In genomic region chr2:191638802-191639172, GRCh38 we compare ENCODE assay signal across 10 cellular contexts. TPM values are rescaled to one million over a fixed set of nuclear protein-coding genes. Genes with fewer than 3 reads are reported as not detected.
A peak's percentile ranks its signal among the peaks of the same experiment; 100 is the strongest.
DNase-seq lines count a peak whose midpoint lies in the region; ATAC-seq and TF ChIP-seq lines count a peak whose summit lies in the region.
"Had no signal": no experiment of that assay in that cellular context is flagged by ENCODE, and none has a peak within 500 bp of the region (broad histone marks: within the 10 kb centered on the region; RNA-seq: fewer than 3 reads in every experiment).

No MANE protein-coding gene starts in this region.

- WGBS in endodermal cell (ENCODE audit: insufficient coverage in 1 of 2, insufficient read length in 1 of 2), 2 experiments: 100% methylated on average over 1 of the region's 1 CpG; no CpG with 5 or more reads in 1 of the 2 experiments
- 73 to 76% methylated on average over 1 of the region's 1 CpG for WGBS in transverse colon (ENCODE audit: low coverage in 1 of 2), 2 donors

- intact Hi-C loops in transverse colon (cut with DNase I; ENCODE audit: low total_unique reads): no loop called here

- H3K4me3 ChIP-seq in HUES48 (ENCODE audit: low read depth, low read length): no peak overlapping the region
- no peak overlapping the region for H3K4me3 ChIP-seq in endodermal cell (ENCODE audit: low read length)
- H3K4me3 ChIP-seq in transverse colon: no peak overlapping the region
- H3K4me3 ChIP-seq: body of pancreas had no signal

- H3K4me1 ChIP-seq in HUES48 (ENCODE audit: control insufficient read depth, insufficient read depth, low read length) (peaks cover 17% of the 10 kb centered on the region), endodermal cell (ENCODE audit: control insufficient read depth, insufficient read depth, low read length) (peaks cover 15% of the 10 kb centered on the region), transverse colon (peaks cover 9 to 45% (median 19%) of the 10 kb centered on the region in 4 donors)

- H3K4me3 Mint-ChIP-seq in activated naive CD4-positive, alpha-beta T cell treated with anti-CD3 and anti-CD28 coated beads, Interleukin-2, amount 10 ng/mL, durations not matched to agents 7 days and 5 days: peak overlapping the region; percentile 59
- no peak overlapping the region for H3K4me3 Mint-ChIP-seq in endodermal cell

- TF ChIP-seq EP300 in transverse colon (IDR thresholded peaks at IDR 0.05; ENCODE audit: low read depth): no peak

- H3K27me3 Mint-ChIP-seq in activated naive CD4-positive, alpha-beta T cell treated with anti-CD3 and anti-CD28 coated beads, Interleukin-2, amount 10 ng/mL, durations not matched to agents 7 days and 5 days: peaks cover 4% of the 10 kb centered on the region
- peaks cover 37% of the 10 kb centered on the region for H3K27me3 Mint-ChIP-seq in endodermal cell (ENCODE audit: insufficient read depth)

- no peaks in the 10 kb centered on the region for H3K27me3 ChIP-seq in HUES48 (ENCODE audit: control insufficient read depth, insufficient read depth, low read length)
- peaks cover 19% of the 10 kb centered on the region for H3K27me3 ChIP-seq in endodermal cell (ENCODE audit: control insufficient read depth, insufficient read depth, low read length, poor library complexity, severe bottlenecking)
- H3K27me3 ChIP-seq in transverse colon: no peaks in the 10 kb centered on the region
- H3K27me3 ChIP-seq: body of pancreas had no signal

- H3K9ac ChIP-seq in HUES48 (ENCODE audit: low read depth, low read length): no peak overlapping the region
- no peak overlapping the region for H3K9ac ChIP-seq in endodermal cell (ENCODE audit: extremely low read depth, low read length, poor library complexity, severe bottlenecking)

- H3K27ac Mint-ChIP-seq in activated naive CD4-positive, alpha-beta T cell treated with anti-CD3 and anti-CD28 coated beads, Interleukin-2, amount 10 ng/mL, durations not matched to agents 7 days and 5 days: peak overlapping the region; percentile 95
- H3K27ac Mint-ChIP-seq in endodermal cell: peak overlapping the region; percentile 42

- no peak for ATAC-seq in HG02970 (IDR thresholded peaks at IDR 0.05; ENCODE audit: low FRiP score, unreplicated experiment)

- peaks cover 71% of the 10 kb centered on the region for H3K4me1 Mint-ChIP-seq in activated naive CD4-positive, alpha-beta T cell treated with anti-CD3 and anti-CD28 coated beads, Interleukin-2, amount 10 ng/mL, durations not matched to agents 7 days and 5 days
- peaks cover 28% of the 10 kb centered on the region for H3K4me1 Mint-ChIP-seq in endodermal cell

- H3K27ac ChIP-seq in HUES48 (ENCODE audit: low read depth, low read length) (peak overlapping the region; percentile 65), endodermal cell (ENCODE audit: low read depth, low read length) (no peak overlapping the region), transverse colon (peak overlapping the region; percentile 55 to 77 (median 65))

- CTCF ChIA-PET in activated naive CD4-positive, alpha-beta T cell treated with anti-CD3 and anti-CD28 coated beads, Interleukin-2, amount 10 ng/mL, durations not matched to agents 7 days and 5 days (lab: Charles Lee): interaction anchor here (1.3 to 2.5 kb wide), 9 partner anchors 11 to 69 kb away, joined by 4 to 9 read pairs (median 8); partner anchors contain the start of gene NABP1

- no peak for TF ChIP-seq POLR2A in transverse colon (IDR thresholded peaks at IDR 0.05)

- in situ Hi-C loops in transverse colon (cut with MboI; ENCODE audit: low pct_ligation_motif_present in 1 of 4, low pct_unique_long_range_greater_than_20kb in 1 of 4, low sequenced_read_pairs in 3 of 4): no loop called here

- H3K9me3 ChIP-seq in HUES48 (ENCODE audit: control insufficient read depth, insufficient read depth, low read length) (no peaks in the 10 kb centered on the region), endodermal cell (ENCODE audit: control insufficient read depth, low read length) (no peaks in the 10 kb centered on the region), transverse colon (no peaks in the 10 kb centered on the region)
- H3K9me3 ChIP-seq: body of pancreas had no signal

- H3K36me3 ChIP-seq in HUES48 (ENCODE audit: control insufficient read depth, insufficient read depth, low read length) (no peaks in the 10 kb centered on the region), endodermal cell (ENCODE audit: control insufficient read depth, insufficient read depth, low read length) (no peaks in the 10 kb centered on the region), transverse colon (no peaks in the 10 kb centered on the region)

- DNase-seq in activated naive CD4-positive, alpha-beta T cell treated with anti-CD3 and anti-CD28 coated beads, Interleukin-2, amount 10 ng/mL, durations not matched to agents 7 days and 5 days: no peak
- DNase-seq in activated naive CD4-positive, alpha-beta T cell treated with Interleukin-2 at 50 U/mL for 16 hours: no peak
- no peak for DNase-seq in endodermal cell
- DNase-seq in transverse colon: no peak
- no peak for DNase-seq in DMS79 (lab: John Stamatoyannopoulos, UW)
- no peak for DNase-seq in NCI-H1417 treated with DMSO at 0.1 percent for 48 hours (lab: John Stamatoyannopoulos, UW)
- DNase-seq: activated CD4-positive, alpha-beta T cell treated with anti-CD3 and anti-CD28 coated beads, Interleukin-2, amount 50 U/mL, for 48 hours had no signal

- H3K9me3 Mint-ChIP-seq in activated naive CD4-positive, alpha-beta T cell treated with anti-CD3 and anti-CD28 coated beads, Interleukin-2, amount 10 ng/mL, durations not matched to agents 7 days and 5 days: no peaks in the 10 kb centered on the region
- no peaks in the 10 kb centered on the region for H3K9me3 Mint-ChIP-seq in endodermal cell

- peaks cover 2% of the 10 kb centered on the region for H3K36me3 Mint-ChIP-seq in activated naive CD4-positive, alpha-beta T cell treated with anti-CD3 and anti-CD28 coated beads, Interleukin-2, amount 10 ng/mL, durations not matched to agents 7 days and 5 days
- H3K36me3 Mint-ChIP-seq in endodermal cell (ENCODE audit: low read depth): no peaks in the 10 kb centered on the region

- no peak for TF ChIP-seq CTCF in endodermal cell (conservative IDR thresholded peaks at IDR 0.05)
- no peak for TF ChIP-seq CTCF in transverse colon (IDR thresholded peaks at IDR 0.05)

RNA-seq across cellular contexts. Expression of gene NABP1, which starts 39.1 kb away (rescaled TPM):
- total RNA-seq in endodermal cell (1 to 10 TPM; 5.8 to 8.7 TPM), transverse colon (10 to 100 TPM in 3 of 4 donors, under 1 TPM in 1; 1.00 to 55.6 (median 33.0) TPM)
- polyA plus RNA-seq in endodermal cell (2013, experiment 1 of 2): 2.7 TPM
- 1.7 TPM for polyA plus RNA-seq in endodermal cell (2013, experiment 2 of 2)
